ENCODE assay signal across 25 cellular contexts in the genomic region with DNA sequence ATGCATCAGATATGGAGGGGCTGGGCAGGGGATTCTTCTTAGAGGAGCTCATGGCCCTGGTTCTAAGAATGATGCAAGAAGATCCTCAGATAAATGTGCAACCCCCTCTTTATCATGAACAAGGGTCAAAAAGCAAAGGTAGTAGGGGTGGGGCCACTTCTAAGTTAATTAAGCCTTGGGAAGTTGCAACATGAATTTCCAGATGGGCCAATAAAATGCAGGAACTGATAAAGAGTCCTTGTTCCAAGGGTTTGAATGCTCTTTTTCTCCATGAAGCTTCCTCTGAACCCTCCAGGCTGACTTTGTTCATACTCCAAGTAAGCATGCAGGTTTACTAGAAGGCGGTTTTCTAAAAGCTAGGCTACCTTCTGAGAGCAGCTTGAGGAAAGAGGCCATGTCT. TPM values are rescaled to one million over a fixed set of nuclear protein-coding genes. Genes with fewer than 3 reads are reported as not detected.
DNase-seq lines count a peak whose midpoint lies in the region; ATAC-seq, FAIRE-seq and TF ChIP-seq lines count a peak whose summit lies in the region.
"Had no signal": no experiment of that assay in that cellular context is flagged by ENCODE, and none has a peak within 500 bp of the region (broad histone marks: within the 10 kb centered on the region; RNA-seq: fewer than 3 reads in every experiment).

No MANE protein-coding gene starts in this region.

- DNase-seq in LoVo (ENCODE audit: low spot score) (peak; percentile 2), hepatocyte (ENCODE audit: low spot score) (peak; percentile 40), mucosa of descending colon (peak in 1 of 3 donors; percentile 7), small intestine (peak; percentile 96), NCI-H2029 treated with DMSO at 0.1 percent for 48 hours (lab: John Stamatoyannopoulos, UW) (no peak), NCI-H2081 treated with DMSO at 0.1 percent for 48 hours (lab: John Stamatoyannopoulos, UW) (no peak), osteocyte (ENCODE audit: extremely low spot score, unreplicated experiment) (no peak), endodermal cell (no peak)
- DNase-seq: 8988T; ACHN; BE2C; C1 segment of cervical spinal cord; Caco-2; Calu3; CD4-positive, alpha-beta T cell; CD8-positive, alpha-beta T cell; DMS79 treated with DMSO at 0.1 percent for 48 hours; GF-D8 had no signal

- H3K27ac ChIP-seq in hepatocyte (peak overlapping the region; percentile 45), small intestine (ENCODE audit: low read depth in 1 of 2, low read length in 1 of 2) (peak overlapping the region in 1 of 2 donors; percentile 74), endodermal cell (ENCODE audit: low read depth, low read length) (no peak overlapping the region)
- H3K27ac ChIP-seq: BLaER1 had no signal

- H3K27ac Mint-ChIP-seq in osteocyte (ENCODE audit: unreplicated experiment) (no peak overlapping the region), endodermal cell (no peak overlapping the region)
- H3K27ac Mint-ChIP-seq: CD4-positive, alpha-beta T cell; CD8-positive, alpha-beta T cell had no signal

- H3K9me2 ChIP-seq in hepatocyte (replicated peaks; ENCODE audit: insufficient read depth), result no peaks in the 10 kb centered on the region

- H3K36me3 ChIP-seq in hepatocyte (replicated peaks; ENCODE audit: insufficient read depth, low read depth), result no peaks in the 10 kb centered on the region
- H3K36me3 ChIP-seq in mucosa of descending colon (ENCODE audit: low read depth), result no peaks in the 10 kb centered on the region
- no peaks in the 10 kb centered on the region for H3K36me3 ChIP-seq in small intestine (ENCODE audit: control insufficient read depth in 2 of 2, insufficient read depth in 2 of 2, low read length in 2 of 2)
- H3K36me3 ChIP-seq in endodermal cell (ENCODE audit: control insufficient read depth, insufficient read depth, low read length), result no peaks in the 10 kb centered on the region
- H3K36me3 ChIP-seq: BE2C, BLaER1 had no signal

- H3K4me1 ChIP-seq in hepatocyte (ENCODE audit: insufficient read depth) (no peaks in the 10 kb centered on the region), mucosa of descending colon (ENCODE audit: low read depth) (peaks cover 8% of the 10 kb centered on the region), small intestine (ENCODE audit: control insufficient read depth in 2 of 2, insufficient read depth in 1 of 2, low read depth in 1 of 2, low read length in 1 of 2) (peaks cover 7 to 11% of the 10 kb centered on the region in 2 donors), endodermal cell (ENCODE audit: control insufficient read depth, insufficient read depth, low read length) (no peaks in the 10 kb centered on the region)
- H3K4me1 ChIP-seq: Caco-2 had no signal

- no peaks in the 10 kb centered on the region for H3K27me3 ChIP-seq in hepatocyte
- H3K27me3 ChIP-seq in small intestine (ENCODE audit: control insufficient read depth in 2 of 2, insufficient read depth in 2 of 2, low read length in 2 of 2), result no peaks in the 10 kb centered on the region
- no peaks in the 10 kb centered on the region for H3K27me3 ChIP-seq in endodermal cell (ENCODE audit: control insufficient read depth, insufficient read depth, low read length, poor library complexity, severe bottlenecking)
- H3K27me3 ChIP-seq: BE2C, BLaER1 had no signal

- no peak for FAIRE-seq in small intestine (lab: Jason Lieb, UNC)
- FAIRE-seq: A204.1, D721Med, G401.6, GM12891 had no signal

- H3K27me3 Mint-ChIP-seq in osteocyte (ENCODE audit: unreplicated experiment), result peaks cover 24% of the 10 kb centered on the region
- no peaks in the 10 kb centered on the region for H3K27me3 Mint-ChIP-seq in endodermal cell (ENCODE audit: insufficient read depth)

- H3K36me3 Mint-ChIP-seq in osteocyte (ENCODE audit: unreplicated experiment), result no peaks in the 10 kb centered on the region
- H3K36me3 Mint-ChIP-seq in endodermal cell (ENCODE audit: low read depth), result no peaks in the 10 kb centered on the region
- H3K36me3 Mint-ChIP-seq: CD8-positive, alpha-beta T cell had no signal

- no peak overlapping the region for H2AFZ ChIP-seq in hepatocyte

- H3K4me3 ChIP-seq in hepatocyte (no peak overlapping the region), mucosa of descending colon (no peak overlapping the region), small intestine (ENCODE audit: low read depth in 1 of 2, low read length in 2 of 2) (no peak overlapping the region), endodermal cell (ENCODE audit: low read length) (no peak overlapping the region)
- H3K4me3 ChIP-seq: BLaER1 had no signal

- peak; percentile 72 for ATAC-seq in mucosa of descending colon
- ATAC-seq: CD8-positive, alpha-beta T cell had no signal

- H3K9me3 Mint-ChIP-seq in osteocyte (ENCODE audit: unreplicated experiment) (no peaks in the 10 kb centered on the region), endodermal cell (no peaks in the 10 kb centered on the region)
- H3K9me3 Mint-ChIP-seq: CD4-positive, alpha-beta T cell; CD8-positive, alpha-beta T cell had no signal

- intact Hi-C loops in mucosa of descending colon (cut with DNase I, micrococcal nuclease), result no loop called here

- H3K79me2 ChIP-seq in hepatocyte, result no peaks in the 10 kb centered on the region

- no peaks in the 10 kb centered on the region for H3K4me1 Mint-ChIP-seq in osteocyte (ENCODE audit: unreplicated experiment)
- H3K4me1 Mint-ChIP-seq in endodermal cell, result no peaks in the 10 kb centered on the region

- H3K9me3 ChIP-seq in hepatocyte (ENCODE audit: low read depth) (no peaks in the 10 kb centered on the region), mucosa of descending colon (no peaks in the 10 kb centered on the region), small intestine (ENCODE audit: control insufficient read depth, low read depth) (no peaks in the 10 kb centered on the region), endodermal cell (ENCODE audit: control insufficient read depth, low read length) (no peaks in the 10 kb centered on the region)
- H3K9me3 ChIP-seq: BE2C, BLaER1, Caco-2 had no signal

- H4K20me1 ChIP-seq in hepatocyte (ENCODE audit: insufficient read depth, poor library complexity, severe bottlenecking), result no peaks in the 10 kb centered on the region
- H4K20me1 ChIP-seq: BLaER1 had no signal

- TF ChIP-seq CTCF in hepatocyte (IDR thresholded peaks at IDR 0.05; ENCODE audit: poor library complexity) (no peak), mucosa of descending colon (IDR thresholded peaks at IDR 0.05) (no peak), osteocyte (IDR thresholded peaks at IDR 0.05) (no peak), endodermal cell (conservative IDR thresholded peaks at IDR 0.05) (no peak)

- no peak overlapping the region for H3K4me3 Mint-ChIP-seq in osteocyte (ENCODE audit: unreplicated experiment)
- no peak overlapping the region for H3K4me3 Mint-ChIP-seq in endodermal cell
- H3K4me3 Mint-ChIP-seq: CD4-positive, alpha-beta T cell; CD8-positive, alpha-beta T cell had no signal

- no peak overlapping the region for H3K4me2 ChIP-seq in hepatocyte
- H3K4me2 ChIP-seq: BLaER1 had no signal

- WGBS in hepatocyte (ENCODE audit: low lambda C conversion rate, missing lambda C conversion rate), result 90% methylated on average over 1 of the region's 1 CpG
- 29 to 59% (median 45%) methylated on average over 1 of the region's 1 CpG for WGBS in small intestine, 3 donors
- 82 to 100% methylated on average over 1 of the region's 1 CpG for WGBS in endodermal cell (ENCODE audit: insufficient coverage in 1 of 2, insufficient read length in 1 of 2), 2 experiments

- no peak overlapping the region for H3K9ac ChIP-seq in endodermal cell (ENCODE audit: extremely low read depth, low read length, poor library complexity, severe bottlenecking)
- H3K9ac ChIP-seq: BLaER1 had no signal

RNA-seq across cellular contexts. Expression of a gene that starts 25.6 kb away (rescaled TPM):
- 0.16 TPM in 1 of 2 replicates, not detected in the other for total RNA-seq in hepatocyte
- polyA plus RNA-seq in hepatocyte, result 0.15 TPM in 1 of 2 replicates, not detected in the other
- total RNA-seq in mucosa of descending colon, result under 1 TPM in 1 of 3 donors, not detected in 2; 0.38 TPM
- polyA plus RNA-seq in small intestine, result under 1 TPM in 1 of 3 donors, not detected in 2; 0.28 TPM
- not detected in 2 replicates for total RNA-seq in osteocyte
- not detected for total RNA-seq in endodermal cell
- not detected for polyA plus RNA-seq in endodermal cell (2013, experiment 1 of 2)
- polyA plus RNA-seq in endodermal cell (2013, experiment 2 of 2), result not detected
- total RNA-seq: A673; Caco-2; Calu3; CD4-positive, alpha-beta T cell; CD8-positive, alpha-beta T cell had no signal
- polyA plus RNA-seq: AG04450 had no signal

Comparison
In these comparisons a context has a peak if more than half of its experiments do, and no peak if none do; other contexts are left out.
1. DNase-seq: peak in LoVo (single experiment), hepatocyte (single experiment) and small intestine (single experiment); none in NCI-H2029 treated with DMSO at 0.1 percent for 48 hours (single experiment), NCI-H2081 treated with DMSO at 0.1 percent for 48 hours (single experiment), osteocyte (single experiment) and endodermal cell (single experiment).